Comparison of ENCODE assay signal across 1 cellular context in the genomic region with DNA sequence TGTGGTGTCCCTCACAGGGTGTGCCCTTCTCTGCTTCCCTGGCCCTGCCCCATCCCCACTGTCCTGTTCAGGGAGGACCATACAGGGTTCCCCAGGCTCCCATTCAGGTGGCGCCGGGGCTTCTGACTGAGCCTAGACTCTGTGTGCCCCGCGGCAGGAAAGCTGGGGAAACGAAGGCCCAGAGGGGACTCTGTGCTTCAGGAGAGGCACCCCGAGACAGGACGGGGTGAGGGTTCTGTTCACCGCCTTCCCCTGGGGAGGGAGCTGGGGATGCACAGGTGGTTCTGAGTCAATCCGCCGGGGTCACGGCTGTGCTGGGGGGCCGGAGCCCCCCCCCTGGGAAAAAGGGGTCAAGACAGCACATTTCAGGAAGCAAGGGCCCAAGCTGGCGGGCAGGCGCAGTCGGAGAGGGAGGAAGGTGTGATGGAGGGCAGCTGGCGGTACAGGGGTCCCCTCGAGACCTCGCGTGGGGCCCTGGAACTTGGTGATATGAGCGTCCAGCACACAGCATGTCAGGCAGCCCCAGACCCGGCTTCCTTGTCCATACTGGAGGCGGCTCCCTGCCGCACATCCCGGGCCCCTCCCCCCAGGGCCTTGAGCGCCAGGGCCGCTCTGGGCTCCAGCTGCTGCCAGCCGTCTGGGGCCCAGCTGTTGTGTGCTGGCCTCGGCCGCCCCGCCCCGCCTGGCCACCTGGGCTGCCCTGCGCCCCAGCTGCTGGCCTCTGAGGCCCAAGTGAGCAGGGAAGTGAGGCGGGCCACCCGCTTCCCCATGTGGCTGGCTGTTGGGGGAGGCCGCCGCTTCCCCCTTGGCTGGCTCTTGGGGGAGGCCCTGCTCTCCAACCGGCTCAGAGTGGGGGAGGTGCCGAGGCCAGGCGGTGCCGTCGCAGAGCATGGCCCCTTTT.
A peak's percentile ranks its signal among the peaks of the same experiment; 100 is the strongest.
TF ChIP-seq lines count a peak whose summit lies in the region.

No MANE protein-coding gene starts in this region.

TF ChIP-seq in K562, 482 proteins besides CTCF, POLR2A, EP300 and RAD21:
- TF ChIP-seq HNRNPK (IDR thresholded peaks at IDR 0.05; ENCODE audit: low read depth, low read length, poor library complexity, severe bottlenecking) (peak; percentile 38), ZBTB33 (CRISPR knock-in tag; IDR thresholded peaks at IDR 0.05) (peak; percentile 99), TGIF2 (CRISPR knock-in tag; IDR thresholded peaks at IDR 0.05) (no peak), TBP (optimal IDR thresholded peaks at IDR 0.05; ENCODE audit: low read depth, low read length) (no peak), ZBTB7A (IDR thresholded peaks at IDR 0.05; ENCODE audit: borderline replicate concordance, control insufficient read depth, low read depth, low read length) (peak; percentile 29; the same call in 1 of the 2 replicates), CBFA2T3 (IDR thresholded peaks at IDR 0.05) (peak; percentile 41), RBFOX2 (IDR thresholded peaks at IDR 0.05; ENCODE audit: low read depth, low read length) (0 out of 2 replicates have a peak, but pooled peaks have one; percentile 18), CBFA2T2 (conservative IDR thresholded peaks at IDR 0.05) (peak; percentile 39; the same call in 1 of the 2 replicates), FIP1L1 (IDR thresholded peaks at IDR 0.05; ENCODE audit: low read depth, low read length, poor library complexity, severe bottlenecking) (peak; percentile 41), VEZF1 (CRISPR knock-in tag; IDR thresholded peaks at IDR 0.05) (0 out of 2 replicates have a peak, but pooled peaks have one; percentile 25)
- TF ChIP-seq, protein P1, sequence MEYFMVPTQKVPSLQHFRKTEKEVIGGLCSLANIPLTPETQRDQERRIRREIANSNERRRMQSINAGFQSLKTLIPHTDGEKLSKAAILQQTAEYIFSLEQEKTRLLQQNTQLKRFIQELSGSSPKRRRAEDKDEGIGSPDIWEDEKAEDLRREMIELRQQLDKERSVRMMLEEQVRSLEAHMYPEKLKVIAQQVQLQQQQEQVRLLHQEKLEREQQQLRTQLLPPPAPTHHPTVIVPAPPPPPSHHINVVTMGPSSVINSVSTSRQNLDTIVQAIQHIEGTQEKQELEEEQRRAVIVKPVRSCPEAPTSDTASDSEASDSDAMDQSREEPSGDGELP (CRISPR knock-in tag; IDR thresholded peaks at IDR 0.05; ENCODE audit: borderline replicate concordance): peak; percentile 63
